25 cellular contexts compared by ENCODE assay signal in the genomic region with DNA sequence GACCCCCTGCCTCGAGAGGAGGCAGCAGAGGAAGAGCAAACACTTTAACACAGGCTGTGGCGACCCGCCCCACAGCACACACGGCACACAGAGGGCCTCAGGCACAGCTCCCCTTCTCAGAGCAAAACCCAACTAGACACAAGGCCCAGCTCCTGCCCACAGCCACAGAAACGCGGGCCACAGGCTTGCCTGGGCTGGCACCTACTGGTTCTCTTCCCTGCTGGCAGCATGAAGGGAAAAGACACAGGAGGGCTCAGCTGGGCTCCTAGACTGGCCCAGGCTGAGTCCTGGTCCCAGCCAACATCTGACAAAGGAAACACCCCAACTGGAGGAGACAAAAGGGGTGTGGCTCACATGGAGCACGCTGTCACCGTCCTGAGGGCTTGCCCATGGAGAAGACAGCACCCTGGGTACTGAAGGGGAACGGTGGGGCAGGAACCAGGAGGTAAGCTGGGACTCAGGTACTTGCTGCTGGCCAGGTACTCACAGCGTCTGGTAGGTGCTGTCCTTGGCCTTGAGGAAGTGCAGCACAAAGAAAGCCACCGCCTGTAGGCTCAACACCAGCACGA. TPM values are rescaled to one million over a fixed set of nuclear protein-coding genes. Genes with fewer than 3 reads are reported as not detected.
"Had no signal": no experiment of that assay in that cellular context is flagged by ENCODE, and none has a peak within 500 bp of the region (broad histone marks: within the 10 kb centered on the region; RNA-seq: fewer than 3 reads in every experiment).

No MANE protein-coding gene starts in this region.

- H3K27ac ChIP-seq: brain microvascular endothelial cell, right atrium auricular region, transverse colon had no signal

- H3K4me3 ChIP-seq: right atrium auricular region, transverse colon had no signal

- ATAC-seq: effector memory CD8-positive, alpha-beta T cell; left ventricle myocardium superior; natural killer cell treated with Interleukin-12 subunit alpha and Interleukin-12 subunit beta and Interleukin-15 and Interleukin-18, amount 100 ng/mL, for 72 hours; T-helper 17 cell had no signal

- H3K27me3 ChIP-seq: brain microvascular endothelial cell, right atrium auricular region, transverse colon had no signal

- DNase-seq: activated CD4-positive, alpha-beta T cell treated with anti-CD3 and anti-CD28 coated beads for 48 hours; activated naive CD4-positive, alpha-beta T cell; activated naive CD8-positive, alpha-beta T cell treated with anti-CD3 and anti-CD28 coated beads, Interleukin-2, amount 10 ng/mL, durations not matched to agents 7 days and 5 days; activated T-cell treated with anti-CD3 and anti-CD28 coated beads for 4 hours; brain microvascular endothelial cell; dermis blood vessel endothelial cell; effector memory CD8-positive, alpha-beta T cell; hippocampal formation; left ventricle myocardium superior; nucleus accumbens; small intestine; stimulated activated CD4-positive, alpha-beta T cell treated with anti-CD3 and anti-CD28 coated beads, Interleukin-4, amount 100 ng/mL, for 4 hours; stimulated activated CD8-positive, alpha-beta memory T cell treated with anti-CD3 and anti-CD28 coated beads, Interleukin-4, amount 100 ng/mL, for 48 hours; stimulated activated naive CD4-positive, alpha-beta T cell treated with Interleukin-2 at 50 U/mL for 16 hours; substantia nigra; T-helper 17 cell; transverse colon had no signal

- H3K36me3 ChIP-seq: brain microvascular endothelial cell, right atrium auricular region, transverse colon had no signal

- H3K9me3 ChIP-seq: right atrium auricular region, transverse colon had no signal

RNA-seq across cellular contexts. Expression of gene CD164L2, which starts 3.5 kb away (rescaled TPM):
- total RNA-seq: activated naive CD8-positive, alpha-beta T cell treated with anti-CD3 and anti-CD28 coated beads, Interleukin-2, amount 10 ng/mL, durations not matched to agents 7 days and 5 days; cerebellum; dermis blood vessel endothelial cell; epithelial cell of proximal tubule; glomerular endothelial cell; left ventricle myocardium superior; mesenteric fat pad; natural killer cell treated with Interleukin-12 subunit alpha and Interleukin-12 subunit beta and Interleukin-15 and Interleukin-18, amount 100 ng/mL, for 72 hours; posterior vena cava; right atrium auricular region; T-helper 17 cell; transverse colon had no signal

RNA-seq across cellular contexts. Expression of gene FCN3, which starts 5.0 kb away (rescaled TPM):
- total RNA-seq: activated naive CD8-positive, alpha-beta T cell treated with anti-CD3 and anti-CD28 coated beads, Interleukin-2, amount 10 ng/mL, durations not matched to agents 7 days and 5 days; cerebellum; dermis blood vessel endothelial cell; epithelial cell of proximal tubule; glomerular endothelial cell; kidney epithelial cell; natural killer cell treated with Interleukin-12 subunit alpha and Interleukin-12 subunit beta and Interleukin-15 and Interleukin-18, amount 100 ng/mL, for 72 hours; T-helper 17 cell had no signal

RNA-seq across cellular contexts. Expression of gene GPR3, which starts 12.8 kb away (rescaled TPM):
- total RNA-seq: transverse colon had no signal

RNA-seq across cellular contexts. Expression of gene SYTL1, which starts 37.8 kb away (rescaled TPM):
- total RNA-seq: dermis blood vessel endothelial cell had no signal
